In the genomic region with DNA sequence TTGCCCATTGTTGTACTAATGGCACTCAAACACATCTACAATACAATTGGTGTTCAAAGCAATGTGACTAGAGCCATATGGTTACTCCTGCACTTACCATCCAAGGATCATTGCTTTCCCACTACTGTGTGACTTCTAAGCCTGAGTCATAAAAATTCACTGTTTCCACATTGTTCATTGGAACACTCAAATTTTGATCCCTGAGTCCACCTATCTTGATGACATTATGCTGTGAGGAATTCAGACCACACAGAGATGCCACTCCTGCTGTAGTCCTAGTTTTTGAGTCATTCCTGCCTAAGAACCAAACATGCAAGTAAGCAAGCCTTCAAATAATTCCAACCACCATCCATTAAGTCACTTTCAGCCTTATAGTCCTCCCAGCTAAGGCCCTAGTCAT, we compare ENCODE assay signal across 19 cellular contexts.
"Had no signal": no experiment of that assay in that cellular context is flagged by ENCODE, and none has a peak within 500 bp of the region (broad histone marks: within the 10 kb centered on the region; RNA-seq: fewer than 3 reads in every experiment).

No MANE protein-coding gene starts in this region.

- H3K9me3 ChIP-seq: mucosa of descending colon, neutrophil, suprapubic skin, thyroid gland, uterus had no signal

- ATAC-seq: esophagus mucosa; heart left ventricle; left lobe of liver; mucosa of descending colon; naive thymus-derived CD8-positive, alpha-beta T cell; right cardiac atrium; stimulated activated effector memory CD8-positive, alpha-beta T cell treated with anti-CD3 and anti-CD28 coated beads, Interleukin-12 subunit alpha, Interleukin-12 subunit beta, amount 100 ng/mL, for 72 hours; stimulated activated naive CD8-positive, alpha-beta T cell treated with anti-CD3 and anti-CD28 coated beads, Interleukin-15, Interleukin-2, amounts not matched to agents 100 U/mL and 50 U/mL, for 24 hours had no signal

- DNase-seq: effector CD4-positive, alpha-beta T cell; heart left ventricle; hippocampal formation; mucosa of descending colon; naive thymus-derived CD8-positive, alpha-beta T cell; posterior cingulate gyrus; stimulated activated CD4-positive, alpha-beta T cell treated with anti-CD3 and anti-CD28 coated beads, Interleukin-4, amount 100 ng/mL, for 1 hour; stimulated activated CD8-positive, alpha-beta memory T cell treated with anti-CD3 and anti-CD28 coated beads, Interleukin-4, amount 100 ng/mL, for 48 hours; stimulated activated naive CD8-positive, alpha-beta T cell treated with anti-CD3 and anti-CD28 coated beads, Interleukin-15, Interleukin-2, amounts not matched to agents 100 U/mL and 50 U/mL, for 24 hours; thyroid gland; uterus had no signal

- H3K4me1 ChIP-seq: heart left ventricle, suprapubic skin, thyroid gland, uterus had no signal

- H3K4me3 ChIP-seq: coronary artery, heart left ventricle, mucosa of descending colon, suprapubic skin, thyroid gland, uterus had no signal

- FAIRE-seq: frontal cortex had no signal

- H3K27ac ChIP-seq: coronary artery, heart left ventricle, neutrophil, suprapubic skin, thyroid gland, uterus had no signal
